13 cellular contexts compared by ENCODE assay signal in the genomic region with DNA sequence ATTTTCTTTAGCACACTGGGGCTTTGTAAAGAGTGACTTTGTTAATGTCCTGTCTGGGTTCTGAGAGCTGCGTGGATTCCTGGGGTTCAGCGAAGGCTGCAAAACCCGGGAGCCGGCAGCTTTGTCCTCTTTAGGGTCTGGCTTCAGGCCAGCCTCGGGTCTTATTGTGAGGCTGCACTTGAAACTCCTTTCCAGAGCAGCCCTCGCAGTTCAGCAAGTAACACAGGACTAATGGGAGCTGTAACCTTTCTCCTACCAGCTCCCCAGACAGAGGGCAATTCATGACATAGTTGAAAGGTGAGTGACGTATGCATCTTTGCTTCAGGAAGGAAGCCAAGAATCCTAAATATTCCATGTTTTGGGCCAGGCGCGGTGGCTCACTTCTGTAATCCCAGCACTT. TPM values are rescaled to one million over a fixed set of nuclear protein-coding genes. Genes with fewer than 3 reads are reported as not detected.
DNase-seq lines count a peak whose midpoint lies in the region; ATAC-seq and TF ChIP-seq lines count a peak whose summit lies in the region.
"Had no signal": no experiment of that assay in that cellular context is flagged by ENCODE, and none has a peak within 500 bp of the region (broad histone marks: within the 10 kb centered on the region; RNA-seq: fewer than 3 reads in every experiment).

No MANE protein-coding gene starts in this region.

- H3K4me3 Mint-ChIP-seq in CD14-positive monocyte (peak overlapping the region; percentile 89 to 95), glutamatergic neuron (ENCODE audit: unreplicated experiment) (no peak overlapping the region)

- TF ChIP-seq CTCF in CD14-positive monocyte (IDR thresholded peaks at IDR 0.05) = no peak
- TF ChIP-seq CTCF in NB4 (IDR thresholded peaks at IDR 0.05; ENCODE audit: low read depth, low read length) = no peak
- TF ChIP-seq CTCF in glutamatergic neuron (IDR thresholded peaks at IDR 0.05; ENCODE audit: partially characterized antibody, unreplicated experiment) = no peak
- TF ChIP-seq CTCF in prostate gland (IDR thresholded peaks at IDR 0.05) = no peak

- no peaks in the 10 kb centered on the region for H3K9me3 ChIP-seq in prostate gland

- no peak for TF ChIP-seq POLR2A in NB4 (IDR thresholded peaks at IDR 0.05; ENCODE audit: extremely low read depth, insufficient read length)
- no peak for TF ChIP-seq POLR2A in prostate gland (IDR thresholded peaks at IDR 0.05)

- H3K4me3 ChIP-seq in NB4 (ENCODE audit: low read depth, low read length) (peak overlapping the region; percentile 30), prostate gland (peak overlapping the region in 1 of 2 donors; percentile 65)

- ATAC-seq in GM19455 (IDR thresholded peaks at IDR 0.05; ENCODE audit: unreplicated experiment) (no peak), HG03469 (IDR thresholded peaks at IDR 0.05; ENCODE audit: unreplicated experiment) (no peak)

- H3K27me3 Mint-ChIP-seq in CD14-positive monocyte (ENCODE audit: low read depth in 3 of 3) (no peaks in the 10 kb centered on the region), glutamatergic neuron (ENCODE audit: unreplicated experiment) (peaks cover 1% of the 10 kb centered on the region)

- H3K4me1 ChIP-seq in prostate gland (replicated peaks) = peaks cover 18% of the 10 kb centered on the region

- intact Hi-C loops in CD14-positive monocyte (cut with micrococcal nuclease) = no loop called here
- intact Hi-C loops in prostate gland (cut with DNase I) = no loop called here

- DNase-seq in CD14-positive monocyte (ENCODE audit: low spot score) (no peak), NB4 (ENCODE audit: low read depth) (no peak), glutamatergic neuron (no peak), prostate gland (ENCODE audit: low spot score) (no peak), kidney glomerular epithelial cell (lab: John Stamatoyannopoulos, UW) (no peak), NCI-H146 treated with DMSO at 0.1 percent for 48 hours (lab: John Stamatoyannopoulos, UW; ENCODE audit: unreplicated experiment) (no peak)
- DNase-seq: activated naive CD4-positive, alpha-beta T cell treated with anti-CD3 and anti-CD28 coated beads, Interleukin-2, amount 50 U/mL, for 16 hours; AML-193; cerebellar nuclear complex; naive B cell; NCI-H2171 had no signal

- no peaks in the 10 kb centered on the region for H3K27me3 ChIP-seq in prostate gland (replicated peaks; ENCODE audit: insufficient read depth)

- peak overlapping the region; percentile 77 to 88 for H3K27ac ChIP-seq in prostate gland

- WGBS in prostate gland = 68% methylated on average over 9 of the region's 9 CpGs

- H3K4me1 Mint-ChIP-seq in CD14-positive monocyte = peaks cover 69% of the 10 kb centered on the region
- H3K4me1 Mint-ChIP-seq in glutamatergic neuron (ENCODE audit: low read depth, unreplicated experiment) = peaks cover 13% of the 10 kb centered on the region

- H3K36me3 Mint-ChIP-seq in CD14-positive monocyte (peaks cover 1 to 9% of the 10 kb centered on the region in 2 donors), glutamatergic neuron (ENCODE audit: unreplicated experiment) (no peaks in the 10 kb centered on the region)

- H3K9me3 Mint-ChIP-seq in CD14-positive monocyte (peaks cover 0 to 3% (median 0%) of the 10 kb centered on the region in 7 donors), glutamatergic neuron (ENCODE audit: unreplicated experiment) (peaks cover 5% of the 10 kb centered on the region)
- H3K9me3 Mint-ChIP-seq: naive B cell had no signal

- H3K36me3 ChIP-seq in prostate gland = no peaks in the 10 kb centered on the region

- peak overlapping the region; percentile 72 to 89 (median 82) for H3K27ac Mint-ChIP-seq in CD14-positive monocyte
- peak overlapping the region; percentile 28 for H3K27ac Mint-ChIP-seq in glutamatergic neuron (ENCODE audit: unreplicated experiment)

RNA-seq across cellular contexts. Expression of a gene that starts 1.4 kb away (rescaled TPM):
- 10 to 100 TPM; 70.9 to 80.6 TPM for polyA plus RNA-seq in CD14-positive monocyte
- total RNA-seq in glutamatergic neuron (ENCODE audit: unreplicated experiment) = 22.0 TPM
- total RNA-seq in prostate gland = 10 to 100 TPM in 1 of 2 donors, 1 to 10 TPM in 1; 5.7 to 29.7 TPM

RNA-seq across cellular contexts. Expression of a gene that starts 40.0 kb away (rescaled TPM):
- polyA plus RNA-seq in CD14-positive monocyte = under 1 TPM; 0.29 to 0.56 TPM
- total RNA-seq in glutamatergic neuron (ENCODE audit: unreplicated experiment) (3.0 TPM), prostate gland (10 to 100 TPM; 22.2 to 44.4 TPM)
